Comparison of ENCODE assay signal across 1 cellular context in the genomic region with DNA sequence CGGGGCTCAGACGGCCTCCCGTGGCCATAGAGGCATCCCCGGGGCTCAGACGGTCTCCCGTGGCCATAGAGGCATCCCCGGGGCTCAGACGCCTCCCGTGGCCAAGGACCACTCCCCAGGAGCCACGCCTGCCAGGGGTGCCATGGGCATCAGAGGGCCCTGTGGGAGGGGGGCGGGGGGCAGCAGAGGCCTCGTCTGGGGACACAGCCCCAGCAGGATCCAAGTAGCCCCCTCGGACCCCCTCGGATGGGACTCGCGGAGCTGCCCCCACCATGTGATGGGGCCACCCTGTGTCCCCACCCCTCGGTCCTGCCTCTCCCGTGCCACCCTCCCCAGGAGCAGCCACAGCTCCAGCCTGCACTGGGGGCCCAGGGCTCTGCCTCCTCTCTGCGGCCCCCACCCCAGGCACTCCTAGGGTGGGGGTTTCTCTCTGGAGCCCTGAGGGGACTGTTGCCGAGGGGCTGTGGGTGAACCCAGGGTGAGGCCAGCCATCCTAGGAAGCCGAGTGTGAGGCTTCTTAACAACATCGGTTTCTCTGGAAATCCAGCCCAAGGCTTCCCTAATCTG.
A peak's percentile ranks its signal among the peaks of the same experiment; 100 is the strongest.
TF ChIP-seq lines count a peak whose summit lies in the region.

No MANE protein-coding gene starts in this region.

TF ChIP-seq in K562, 482 proteins besides CTCF, POLR2A, EP300 and RAD21:
- TF ChIP-seq ZNF263 (CRISPR knock-in tag; IDR thresholded peaks at IDR 0.05; ENCODE audit: borderline replicate concordance) = 0 out of 2 replicates have a peak, but pooled peaks have one; percentile 24
- no peak for TF ChIP-seq ZNF311 (CRISPR knock-in tag; IDR thresholded peaks at IDR 0.05)
- TF ChIP-seq ZNF444 (CRISPR knock-in tag; IDR thresholded peaks at IDR 0.05) = no peak
- TF ChIP-seq, protein P1, sequence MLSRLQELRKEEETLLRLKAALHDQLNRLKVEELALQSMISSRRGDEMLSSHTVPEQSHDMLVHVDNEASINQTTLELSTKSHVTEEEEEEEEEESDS (CRISPR knock-in tag; IDR thresholded peaks at IDR 0.05) = no peak
- TF ChIP-seq, protein P2, sequence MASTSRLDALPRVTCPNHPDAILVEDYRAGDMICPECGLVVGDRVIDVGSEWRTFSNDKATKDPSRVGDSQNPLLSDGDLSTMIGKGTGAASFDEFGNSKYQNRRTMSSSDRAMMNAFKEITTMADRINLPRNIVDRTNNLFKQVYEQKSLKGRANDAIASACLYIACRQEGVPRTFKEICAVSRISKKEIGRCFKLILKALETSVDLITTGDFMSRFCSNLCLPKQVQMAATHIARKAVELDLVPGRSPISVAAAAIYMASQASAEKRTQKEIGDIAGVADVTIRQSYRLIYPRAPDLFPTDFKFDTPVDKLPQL (IDR thresholded peaks at IDR 0.05; ENCODE audit: extremely low read depth, insufficient read length) = no peak
